ENCODE assay signal across 18 cellular contexts in genomic region chr10:13829790-13830189, GRCh38.
DNase-seq lines count a peak whose midpoint lies in the region; ATAC-seq, FAIRE-seq and TF ChIP-seq lines count a peak whose summit lies in the region.
"Had no signal": no experiment of that assay in that cellular context is flagged by ENCODE, and none has a peak within 500 bp of the region (broad histone marks: within the 10 kb centered on the region; RNA-seq: fewer than 3 reads in every experiment).

No MANE protein-coding gene starts in this region.

- dilution Hi-C loops in IMR-90 (cut with HindIII; ENCODE audit: low sequenced_read_pairs, unreplicated experiment), result no loop called here

- FAIRE-seq in H1 (lab: Jason Lieb, UNC), result no peak
- FAIRE-seq: A549, G401.6 had no signal

- H3K9ac ChIP-seq in IMR-90 (ENCODE audit: low read depth, low read length), result no peak overlapping the region
- no peak overlapping the region; a peak in 1 of 7 replicates for H3K9ac ChIP-seq in H1 (replicated peaks in 1 of 4; ENCODE audit: extremely low read depth in 1 of 4, low read depth in 3 of 4, low read length in 3 of 4)

- ATAC-seq in IMR-90 (ENCODE audit: low read depth) (no peak), WTC11 (no peak)
- ATAC-seq: A549 had no signal

- H3K9me1 ChIP-seq in IMR-90 (ENCODE audit: insufficient read depth, low read length), result peaks cover 9% of the 10 kb centered on the region; the same call in 1 of the 2 replicates

- H3K56ac ChIP-seq in IMR-90 (ENCODE audit: extremely low read depth, insufficient read depth, low read length) (no peak overlapping the region), H1 (replicated peaks; ENCODE audit: insufficient read length, low read depth, low read length) (no peak overlapping the region)

- H3K23ac ChIP-seq in IMR-90 (ENCODE audit: low read depth, low read length), result no peak overlapping the region
- no peak overlapping the region for H3K23ac ChIP-seq in H1 (ENCODE audit: insufficient read length)

- H3K23me2 ChIP-seq in H1 (ENCODE audit: low read depth, low read length), result no peaks in the 10 kb centered on the region

- TF ChIP-seq POLR2A in IMR-90 (IDR thresholded peaks at IDR 0.05; ENCODE audit: low read depth, low read length), result no peak
- TF ChIP-seq POLR2A in H1 (IDR thresholded peaks at IDR 0.05; ENCODE audit: control extremely low read depth in 1 of 2, low read depth in 2 of 2, low read length in 2 of 2), result no peak
- no peak for TF ChIP-seq POLR2A in erythroblast (IDR thresholded peaks at IDR 0.05; ENCODE audit: low read length)

- intact Hi-C loops in IMR-90 (cut with micrococcal nuclease), result no loop called here
- intact Hi-C loops in head of caudate nucleus (cut with DNase I), result no loop called here

- H2BK15ac ChIP-seq in IMR-90 (ENCODE audit: low read depth, low read length), result no peak overlapping the region
- H2BK15ac ChIP-seq in H1 (ENCODE audit: low read length), result no peak overlapping the region

- H2AK5ac ChIP-seq in IMR-90 (ENCODE audit: low read depth, low read length), result 0 out of 2 replicates have a peak overlapping the region, but pooled peaks have one; percentile 24
- H2AK5ac ChIP-seq in H1 (ENCODE audit: low read depth, low read length), result peak overlapping the region; percentile 71; the same call in 1 of the 2 replicates

- H3K4ac ChIP-seq in IMR-90 (ENCODE audit: low read depth, low read length) (no peak overlapping the region), H1 (replicated peaks; ENCODE audit: insufficient read length, low read depth, low read length) (no peak overlapping the region)

- H3K27me3 ChIP-seq in IMR-90 (ENCODE audit: control insufficient read depth, insufficient read depth, low read length), result no peaks in the 10 kb centered on the region
- no peaks in the 10 kb centered on the region for H3K27me3 ChIP-seq in H1 (replicated peaks in 1 of 4; ENCODE audit: control insufficient read depth in 3 of 4, extremely low read depth in 1 of 4, insufficient read depth in 3 of 4, low read length in 3 of 4)
- H3K27me3 ChIP-seq: BE2C had no signal

- H3K9me3 ChIP-seq in IMR-90 (ENCODE audit: control insufficient read depth, insufficient read depth, low read length), result no peaks in the 10 kb centered on the region
- H3K9me3 ChIP-seq in H1 (ENCODE audit: insufficient read depth in 2 of 2, low read depth in 1 of 2, low read length in 1 of 2), result no peaks in the 10 kb centered on the region
- H3K9me3 ChIP-seq: A549, BE2C, HAP-1 had no signal

- no peak overlapping the region for H3K27ac ChIP-seq in IMR-90 (ENCODE audit: insufficient read depth, low read length)
- no peak overlapping the region for H3K27ac ChIP-seq in H1 (ENCODE audit: low read depth, low read length)
- H3K27ac ChIP-seq: A549, C4-2B had no signal

- no peak overlapping the region for H4K5ac ChIP-seq in IMR-90 (ENCODE audit: low read depth, low read length)
- no peak overlapping the region for H4K5ac ChIP-seq in H1 (ENCODE audit: insufficient read length, low read depth, low read length)

- CTCF ChIA-PET in IMR-90 (lab: Yijun Ruan, JAX), result no interaction called here
- CTCF ChIA-PET in WTC11 (lab: Charles Lee), result no interaction called here
- CTCF ChIA-PET in H1 (lab: Charles Lee; ENCODE audit: partially characterized antibody), result interaction anchor here (0.6 to 2.6 kb wide), 8 partner anchors 12 to 398 kb away, joined by 3 to 8 read pairs (median 3); no protein-coding TSS in a partner anchor

- in situ Hi-C loops in IMR-90 (cut with MboI; ENCODE audit: low sequenced_read_pairs), result no loop called here

- H3K4me3 ChIP-seq in IMR-90 (ENCODE audit: insufficient read depth, low read depth, low read length), result no peak overlapping the region
- H3K4me3 ChIP-seq in H1 (ENCODE audit: extremely low read depth in 1 of 4, insufficient read depth in 2 of 4, low read depth in 3 of 4, low read length in 4 of 4), result no peak overlapping the region
- H3K4me3 ChIP-seq: A549, HAP-1, K562 had no signal

- no peak overlapping the region for H3K14ac ChIP-seq in IMR-90 (replicated peaks; ENCODE audit: low read depth, low read length)
- no peak overlapping the region for H3K14ac ChIP-seq in H1 (ENCODE audit: insufficient read length)

- no peak overlapping the region for H2BK120ac ChIP-seq in IMR-90 (ENCODE audit: low read depth, low read length)
- H2BK120ac ChIP-seq in H1 (replicated peaks; ENCODE audit: low read depth, low read length), result no peak overlapping the region

- H3K79me2 ChIP-seq in H1 (ENCODE audit: control insufficient read depth in 1 of 2, insufficient read depth in 2 of 2, low read length in 2 of 2), result 0 out of 4 replicates have a peak, but pooled peaks cover 0 to 3% of the 10 kb centered on the region in 2 experiments

- peaks cover 3% of the 10 kb centered on the region for H3K9me3 Mint-ChIP-seq in WTC11
- no peaks in the 10 kb centered on the region for H3K9me3 Mint-ChIP-seq in nephron progenitor cell

- no peak for TF ChIP-seq RAD21 in IMR-90 (IDR thresholded peaks at IDR 0.05; ENCODE audit: low read length)
- TF ChIP-seq RAD21 in H1 (IDR thresholded peaks at IDR 0.05 in 1 of 2, conservative IDR thresholded peaks at IDR 0.05 in 1 of 2; ENCODE audit: low read depth in 2 of 2, low read length in 2 of 2), result no peak

- H3K27me3 Mint-ChIP-seq in WTC11 (ENCODE audit: low read depth) (peaks cover 2% of the 10 kb centered on the region; the same call in 1 of the 2 replicates), nephron progenitor cell (ENCODE audit: low read depth, poor library complexity) (peaks cover 21% of the 10 kb centered on the region)
- H3K27me3 Mint-ChIP-seq: CD4-positive, alpha-beta memory T cell had no signal

- DNase-seq in IMR-90, result no peak
- DNase-seq in WTC11 (ENCODE audit: low spot score), result no peak
- DNase-seq in H1 (ENCODE audit: low read depth in 1 of 2, low spot score in 2 of 2), result no peak
- DNase-seq in nephron progenitor cell, result no peak
- no peak for DNase-seq in erythroblast (lab: John Stamatoyannopoulos, UW)
- no peak for DNase-seq in hippocampal formation (lab: John Stamatoyannopoulos, UW)
- no peak for DNase-seq in head of caudate nucleus
- no peak for DNase-seq in dedifferentiated amniotic fluid mesenchymal stem cell (ENCODE audit: extremely low spot score)
- DNase-seq: BE2C; CD4-positive, alpha-beta memory T cell; DMS79; EL; GOT3 had no signal

- H3K4me3 Mint-ChIP-seq in WTC11, result no peak overlapping the region
- no peak overlapping the region for H3K4me3 Mint-ChIP-seq in nephron progenitor cell
- H3K4me3 Mint-ChIP-seq: CD4-positive, alpha-beta memory T cell had no signal

- H3K27ac Mint-ChIP-seq in WTC11, result peak overlapping the region; percentile 69
- peak overlapping the region; percentile 68 for H3K27ac Mint-ChIP-seq in nephron progenitor cell
- H3K27ac Mint-ChIP-seq: CD4-positive, alpha-beta memory T cell had no signal

- H3K79me1 ChIP-seq in IMR-90 (ENCODE audit: low read depth in 1 of 2, low read length in 2 of 2) (peaks cover 29 to 73% of the 10 kb centered on the region in 2 experiments), H1 (ENCODE audit: low read depth, low read length) (no peaks in the 10 kb centered on the region; the same call in 1 of the 2 replicates)

- no peak overlapping the region for H3K4me2 ChIP-seq in IMR-90 (ENCODE audit: low read depth, low read length)
- H3K4me2 ChIP-seq in H1 (ENCODE audit: insufficient read depth in 1 of 2, low read depth in 2 of 2, low read length in 2 of 2), result no peak overlapping the region
- H3K4me2 ChIP-seq: A549 had no signal

- H4K20me1 ChIP-seq in IMR-90 (ENCODE audit: insufficient read depth, low read length) (peaks cover 6% of the 10 kb centered on the region), H1 (replicated peaks in 1 of 2; ENCODE audit: control insufficient read depth in 1 of 2, insufficient read depth in 2 of 2, low read length in 2 of 2) (no peaks in the 10 kb centered on the region)

- 50% methylated on average over 1 of the region's 5 CpGs; no CpG with 5 or more reads in 1 of the 2 experiments for WGBS in IMR-90 (ENCODE audit: extremely low coverage in 2 of 2, insufficient read length in 1 of 2), 2 experiments
- 97% methylated on average over 5 of the region's 5 CpGs; no CpG with 5 or more reads in 1 of the 2 experiments for WGBS in H1 (ENCODE audit: extremely low coverage in 1 of 2, insufficient coverage in 1 of 2, insufficient read length in 1 of 2, insufficient replicate concordance in 2 of 2, low coverage in 1 of 2, low lambda C conversion rate in 2 of 2, missing lambda C conversion rate in 1 of 2), 2 experiments

- TF ChIP-seq EP300 in H1 (IDR thresholded peaks at IDR 0.05; ENCODE audit: borderline replicate concordance in 1 of 2, low read depth in 2 of 2, low read length in 2 of 2), result no peak

- peaks cover 59% of the 10 kb centered on the region for H3K4me1 Mint-ChIP-seq in WTC11
- peaks cover 23% of the 10 kb centered on the region for H3K4me1 Mint-ChIP-seq in nephron progenitor cell

- POLR2A ChIA-PET in IMR-90 (lab: Charles Lee; ENCODE audit: unreplicated experiment), result no interaction called here
- POLR2A ChIA-PET in WTC11 (lab: Charles Lee), result no interaction called here
- POLR2A ChIA-PET in H1 (lab: Charles Lee; ENCODE audit: partially characterized antibody), result interaction anchor here (1.7 kb wide), 1 partner anchor 39 kb away, joined by 4 read pairs; no protein-coding TSS in a partner anchor

- H4K8ac ChIP-seq in IMR-90 (ENCODE audit: low read depth in 2 of 2, low read length in 2 of 2) (no peak overlapping the region), H1 (ENCODE audit: extremely low read depth, insufficient read depth, low read length) (no peak overlapping the region)

- H3K36me3 ChIP-seq in IMR-90 (ENCODE audit: control insufficient read depth, insufficient read depth, low read length) (no peaks in the 10 kb centered on the region), H1 (ENCODE audit: control insufficient read depth in 2 of 4, insufficient read depth in 4 of 4, low read length in 3 of 4) (no peaks in the 10 kb centered on the region)
- H3K36me3 ChIP-seq: BE2C, HAP-1 had no signal

- TF ChIP-seq CTCF in IMR-90 (conservative IDR thresholded peaks at IDR 0.05; ENCODE audit: low read depth, low read length), result no peak
- TF ChIP-seq CTCF in WTC11 (IDR thresholded peaks at IDR 0.05), result no peak
- TF ChIP-seq CTCF in H1 (IDR thresholded peaks at IDR 0.05; ENCODE audit: control extremely low read depth in 1 of 3, insufficient read depth in 1 of 3, low read depth in 1 of 3, low read length in 3 of 3), result no peak
- TF ChIP-seq CTCF in nephron progenitor cell (IDR thresholded peaks at IDR 0.05), result no peak

- H3K36me3 Mint-ChIP-seq in WTC11, result no peaks in the 10 kb centered on the region
- peaks cover 24% of the 10 kb centered on the region for H3K36me3 Mint-ChIP-seq in nephron progenitor cell (ENCODE audit: low read depth)

- BruUV-seq in IMR-90 (replicated peaks; lab: Mats Ljungman, UMichigan), result no TSS peak

- no peak overlapping the region for H2AFZ ChIP-seq in IMR-90 (replicated peaks; ENCODE audit: low read length, poor library complexity)
- no peak overlapping the region for H2AFZ ChIP-seq in H1 (ENCODE audit: low read length)

- H2BK5ac ChIP-seq in IMR-90 (ENCODE audit: low read depth, low read length, poor library complexity, severe bottlenecking), result no peak overlapping the region
- H2BK5ac ChIP-seq in H1 (ENCODE audit: low read depth, low read length), result 0 out of 2 replicates have a peak overlapping the region, but pooled peaks have one; percentile 26

- H2AK9ac ChIP-seq in IMR-90 (replicated peaks; ENCODE audit: low read depth, low read length, poor library complexity), result no peak overlapping the region

- H2BK20ac ChIP-seq in IMR-90 (ENCODE audit: low read depth, low read length), result no peak overlapping the region
- 0 out of 2 replicates have a peak overlapping the region, but pooled peaks have one; percentile 1 for H2BK20ac ChIP-seq in H1 (ENCODE audit: low read length)

- H3K18ac ChIP-seq in IMR-90 (ENCODE audit: low read depth, low read length), result no peak overlapping the region
- H3K18ac ChIP-seq in H1 (ENCODE audit: extremely low read depth, low read length), result no peak overlapping the region

- H2BK12ac ChIP-seq in H1 (ENCODE audit: low read depth, low read length), result no peak overlapping the region; the same call in 1 of the 2 replicates

- H4K91ac ChIP-seq in IMR-90 (ENCODE audit: insufficient read depth, low read depth, low read length), result no peak overlapping the region
- no peak overlapping the region for H4K91ac ChIP-seq in H1 (replicated peaks; ENCODE audit: insufficient read length, low read length)

- H3K4me1 ChIP-seq in IMR-90 (ENCODE audit: control insufficient read depth, insufficient read depth, low read length) (peaks cover 10% of the 10 kb centered on the region), H1 (replicated peaks in 1 of 4; ENCODE audit: control insufficient read depth in 3 of 4, insufficient read depth in 4 of 4, low read length in 3 of 4) (peaks cover 4 to 22% (median 12%) of the 10 kb centered on the region in 4 experiments; a peak in 6 of 7 replicates)
- H3K4me1 ChIP-seq: A549, BE2C had no signal
